ENCODE assay signal across 13 cellular contexts in genomic region chr20:24643731-24644130, GRCh38.
DNase-seq lines count a peak whose midpoint lies in the region; ATAC-seq and TF ChIP-seq lines count a peak whose summit lies in the region.
"Had no signal": no experiment of that assay in that cellular context is flagged by ENCODE, and none has a peak within 500 bp of the region (broad histone marks: within the 10 kb centered on the region; RNA-seq: fewer than 3 reads in every experiment).

No MANE protein-coding gene starts in this region.

- no peaks in the 10 kb centered on the region for H3K9me2 ChIP-seq in GM23248 (ENCODE audit: insufficient read depth)

- H4K20me1 ChIP-seq in GM23248 (ENCODE audit: insufficient read depth) (no peaks in the 10 kb centered on the region), osteoblast (ENCODE audit: insufficient read depth, low read length) (no peaks in the 10 kb centered on the region)

- H3K9me3 ChIP-seq in GM23248 (ENCODE audit: low read depth) = no peaks in the 10 kb centered on the region
- H3K9me3 ChIP-seq in osteoblast (ENCODE audit: low read depth, low read length) = no peaks in the 10 kb centered on the region
- peaks cover 17% of the 10 kb centered on the region for H3K9me3 ChIP-seq in left ventricle myocardium inferior (replicated peaks)
- H3K9me3 ChIP-seq: Caco-2 had no signal

- H2AFZ ChIP-seq in GM23248 (no peak overlapping the region), osteoblast (ENCODE audit: low read length) (no peak overlapping the region)

- H3K36me3 ChIP-seq in GM23248 (ENCODE audit: low read depth) (no peaks in the 10 kb centered on the region), osteoblast (ENCODE audit: insufficient read depth, low read length) (no peaks in the 10 kb centered on the region), left ventricle myocardium inferior (no peaks in the 10 kb centered on the region)

- H3K9ac ChIP-seq in GM23248 = no peak overlapping the region

- no peak overlapping the region for H3K27ac ChIP-seq in GM23248
- peak overlapping the region; percentile 54 for H3K27ac ChIP-seq in osteoblast (ENCODE audit: low read depth, low read length)
- no peak overlapping the region for H3K27ac ChIP-seq in left ventricle myocardium inferior (replicated peaks)
- H3K27ac ChIP-seq: C4-2B had no signal

- peak; percentile 38 for DNase-seq in GM23248
- DNase-seq in fibroblast of gingiva (ENCODE audit: low read depth) = peak; percentile 84
- DNase-seq in osteoblast (ENCODE audit: insufficient read length, low spot score, missing footprints) = no peak
- DNase-seq in GM10266 (ENCODE audit: extremely low spot score) = no peak
- no peak for DNase-seq in left colon
- DNase-seq in left ventricle myocardium inferior = no peak
- DNase-seq: ACHN; AML-193; Caco-2; CD4-positive, alpha-beta T cell; H9 had no signal

- intact Hi-C loops in left colon (cut with DNase I, micrococcal nuclease) (no loop called here), left ventricle myocardium inferior (cut with micrococcal nuclease) (no loop called here)

- H3F3A ChIP-seq in GM23248 (ENCODE audit: insufficient read depth) = no peaks in the 10 kb centered on the region; the same call in 1 of the 2 replicates

- in situ Hi-C loops in GM23248 (cut with MboI) = no loop called here

- H3K79me2 ChIP-seq in GM23248 (ENCODE audit: insufficient read depth) (no peaks in the 10 kb centered on the region), osteoblast (ENCODE audit: insufficient read depth, low read length) (no peaks in the 10 kb centered on the region)

- H3K4me3 ChIP-seq in GM23248 (no peak overlapping the region), osteoblast (ENCODE audit: insufficient read depth, low read length) (no peak overlapping the region), left ventricle myocardium inferior (no peak overlapping the region)

- H3K27me3 ChIP-seq in GM23248 (replicated peaks; ENCODE audit: insufficient read depth) (no peaks in the 10 kb centered on the region), osteoblast (ENCODE audit: insufficient read depth, low read length) (no peaks in the 10 kb centered on the region), left ventricle myocardium inferior (ENCODE audit: low read depth) (no peaks in the 10 kb centered on the region)

- H3K4me2 ChIP-seq in GM23248 (ENCODE audit: unreplicated experiment) = no peak overlapping the region
- H3K4me2 ChIP-seq in osteoblast (ENCODE audit: insufficient read depth, low read length) = no peak overlapping the region

- 83 to 86% methylated on average over 2 of the region's 2 CpGs for WGBS in GM23248 (ENCODE audit: low coverage in 1 of 2, low lambda C conversion rate in 2 of 2, missing lambda C conversion rate in 2 of 2), 2 experiments

- H3K4me1 ChIP-seq in GM23248 (ENCODE audit: insufficient read depth) (no peaks in the 10 kb centered on the region), osteoblast (ENCODE audit: insufficient read depth, low read length) (peaks cover 10% of the 10 kb centered on the region), left ventricle myocardium inferior (no peaks in the 10 kb centered on the region)
- H3K4me1 ChIP-seq: Caco-2 had no signal

- no peak for TF ChIP-seq CTCF in osteoblast (IDR thresholded peaks at IDR 0.05; ENCODE audit: extremely low read depth, low read depth, low read length)
- TF ChIP-seq CTCF in GM10266 (IDR thresholded peaks at IDR 0.05; ENCODE audit: control insufficient read depth, insufficient read depth, low read depth, missing control alignments) = no peak
- TF ChIP-seq CTCF in left ventricle myocardium inferior (IDR thresholded peaks at IDR 0.05; ENCODE audit: borderline replicate concordance) = no peak

- no peak for ATAC-seq in left colon
- ATAC-seq: HepG2 had no signal

Comparison
In these comparisons a context has a peak if more than half of its experiments do, and no peak if none do; other contexts are left out.
1. DNase-seq: peak in GM23248 (single experiment) and fibroblast of gingiva (single experiment); none in osteoblast (single experiment), GM10266 (single experiment), left colon (0 of 2) and left ventricle myocardium inferior (single experiment).